In the genomic region with DNA sequence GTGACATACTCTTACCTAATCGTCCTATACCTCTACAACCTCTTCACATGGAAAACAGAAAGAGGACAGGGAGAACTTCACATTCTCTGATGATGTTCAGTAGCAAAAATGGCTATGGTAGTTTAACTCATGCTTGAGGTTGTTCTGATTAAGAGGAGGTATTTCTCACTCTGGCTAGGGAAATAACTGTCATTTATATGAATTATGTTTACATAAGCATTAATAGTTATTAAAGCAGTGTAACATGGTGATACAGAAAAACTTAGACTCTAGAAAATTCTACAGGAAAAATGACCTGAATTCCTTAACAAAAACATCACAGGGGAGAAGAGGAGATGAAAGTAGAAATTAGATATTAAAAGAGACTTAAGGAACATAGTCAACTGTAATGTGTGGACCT, we compare ENCODE assay signal across 26 cellular contexts. TPM values are rescaled to one million over a fixed set of nuclear protein-coding genes. Genes with fewer than 3 reads are reported as not detected.
DNase-seq lines count a peak whose midpoint lies in the region; ATAC-seq, FAIRE-seq and TF ChIP-seq lines count a peak whose summit lies in the region.
"Had no signal": no experiment of that assay in that cellular context is flagged by ENCODE, and none has a peak within 500 bp of the region (broad histone marks: within the 10 kb centered on the region; RNA-seq: fewer than 3 reads in every experiment).

No MANE protein-coding gene starts in this region.

- TF ChIP-seq CTCF in adrenal gland (IDR thresholded peaks at IDR 0.05), result no peak
- no peak for TF ChIP-seq CTCF in mesothelial cell of epicardium (IDR thresholded peaks at IDR 0.05; ENCODE audit: unreplicated experiment)
- no peak for TF ChIP-seq CTCF in tibial artery (IDR thresholded peaks at IDR 0.05)

- H3K36me3 ChIP-seq in BLaER1 (no peaks in the 10 kb centered on the region), adrenal gland (replicated peaks in 1 of 2) (no peaks in the 10 kb centered on the region), tibial artery (no peaks in the 10 kb centered on the region)
- no peaks in the 10 kb centered on the region for H3K36me3 ChIP-seq in CD4-positive, CD25-positive, alpha-beta regulatory T cell (ENCODE audit: control insufficient read depth, insufficient read depth, low read length)
- H3K36me3 ChIP-seq: BE2C had no signal

- H3K27ac ChIP-seq in BLaER1 (no peak overlapping the region), adrenal gland (peak overlapping the region in 3 of 5 donors; percentile 23 to 41 (median 26)), tibial artery (peak overlapping the region in 1 of 2 donors; percentile 4)
- H3K27ac ChIP-seq in CD4-positive, CD25-positive, alpha-beta regulatory T cell (ENCODE audit: insufficient read depth, low read length, poor library complexity, severe bottlenecking), result peak overlapping the region; percentile 17
- H3K27ac ChIP-seq: A549, C4-2B had no signal

- H3K4me1 ChIP-seq in BLaER1, result peaks cover 53% of the 10 kb centered on the region
- H3K4me1 ChIP-seq in CD4-positive, CD25-positive, alpha-beta regulatory T cell (ENCODE audit: control insufficient read depth, insufficient read depth, low read length, poor library complexity, severe bottlenecking), result peaks cover 6% of the 10 kb centered on the region
- peaks cover 59 to 75% of the 10 kb centered on the region in 2 donors for H3K4me1 ChIP-seq in adrenal gland (replicated peaks in 1 of 2)
- peaks cover 0 to 60% (median 32%) of the 10 kb centered on the region in 4 donors for H3K4me1 ChIP-seq in tibial artery
- H3K4me1 ChIP-seq: BE2C had no signal

- H3K4me3 ChIP-seq in BLaER1 (no peak overlapping the region), adrenal gland (no peak overlapping the region), tibial artery (no peak overlapping the region)
- no peak overlapping the region for H3K4me3 ChIP-seq in CD4-positive, CD25-positive, alpha-beta regulatory T cell (ENCODE audit: low read depth, low read length)
- H3K4me3 ChIP-seq: A549, GM12878, GM23338 had no signal

- peak overlapping the region; percentile 48 for H3K4me2 ChIP-seq in BLaER1
- H3K4me2 ChIP-seq: A549, GM23338 had no signal

- no peak overlapping the region for H3K9ac ChIP-seq in BLaER1

- 75 to 88% (median 84%) methylated on average over 1 of the region's 1 CpG for WGBS in adrenal gland, 4 donors

- no peaks in the 10 kb centered on the region for H3K9me3 Mint-ChIP-seq in CD4-positive, CD25-positive, alpha-beta regulatory T cell
- no peaks in the 10 kb centered on the region for H3K9me3 Mint-ChIP-seq in mesothelial cell of epicardium
- no peaks in the 10 kb centered on the region for H3K9me3 Mint-ChIP-seq in activated T-helper 1 cell treated with anti-CD3 and anti-CD28 coated beads, Interleukin-12 subunit alpha, Interleukin-12 subunit beta, Interleukin-2, Interleukin-4 antibody, amounts not matched to agents 30 ng/mL and 10 ng/mL and 1 ng/mL, durations not matched to agents 14 hours and 24 hours and 36 hours
- H3K9me3 Mint-ChIP-seq: CD4-positive, alpha-beta T cell; CD8-positive, alpha-beta memory T cell; GM23338; H9 had no signal

- H3K27me3 ChIP-seq in BLaER1 (no peaks in the 10 kb centered on the region), adrenal gland (no peaks in the 10 kb centered on the region), tibial artery (no peaks in the 10 kb centered on the region)
- no peaks in the 10 kb centered on the region for H3K27me3 ChIP-seq in CD4-positive, CD25-positive, alpha-beta regulatory T cell (ENCODE audit: control insufficient read depth, insufficient read depth, low read length)
- H3K27me3 ChIP-seq: BE2C had no signal

- no peak for DNase-seq in CD4-positive, CD25-positive, alpha-beta regulatory T cell
- DNase-seq in adrenal gland (no peak), mesothelial cell of epicardium (ENCODE audit: low spot score in 2 of 2, unreplicated experiment in 2 of 2) (no peak), NCI-H748 treated with DMSO at 0.1 percent for 48 hours (lab: John Stamatoyannopoulos, UW) (no peak), RCC 7860 (ENCODE audit: low spot score) (no peak), tibial artery (no peak)
- no peak for DNase-seq in activated T-helper 1 cell treated with anti-CD3 and anti-CD28 coated beads, Interleukin-12 subunit alpha, Interleukin-12 subunit beta, Interleukin-2, Interleukin-4 antibody, amounts not matched to agents 30 ng/mL and 10 ng/mL and 1 ng/mL, durations not matched to agents 14 hours and 24 hours and 36 hours (ENCODE audit: low spot score)
- DNase-seq: 8988T; ACHN; AML-193; BE2C; CD4-positive, alpha-beta T cell; CD8-positive, alpha-beta memory T cell; DMS 273 treated with DMSO at 0.1 percent for 48 hours; DMS79; EL; GDM1; H9 had no signal

- intact Hi-C loops in adrenal gland (cut with DNase I), result no loop called here
- intact Hi-C loops in activated T-helper 1 cell treated with anti-CD3 and anti-CD28 coated beads, Interleukin-12 subunit alpha, Interleukin-12 subunit beta, Interleukin-2, Interleukin-4 antibody, amounts not matched to agents 30 ng/mL and 10 ng/mL and 1 ng/mL, durations not matched to agents 14 hours and 24 hours and 36 hours (cut with micrococcal nuclease), result no loop called here
- intact Hi-C loops in tibial artery (cut with DNase I; ENCODE audit: low total_unique reads), result no loop called here

- peaks cover 3% of the 10 kb centered on the region for H3K36me3 Mint-ChIP-seq in CD4-positive, CD25-positive, alpha-beta regulatory T cell
- no peaks in the 10 kb centered on the region for H3K36me3 Mint-ChIP-seq in mesothelial cell of epicardium
- peaks cover 10% of the 10 kb centered on the region for H3K36me3 Mint-ChIP-seq in activated T-helper 1 cell treated with anti-CD3 and anti-CD28 coated beads, Interleukin-12 subunit alpha, Interleukin-12 subunit beta, Interleukin-2, Interleukin-4 antibody, amounts not matched to agents 30 ng/mL and 10 ng/mL and 1 ng/mL, durations not matched to agents 14 hours and 24 hours and 36 hours (ENCODE audit: low read depth)

- H4K20me1 ChIP-seq in BLaER1, result no peaks in the 10 kb centered on the region

- no peak for ATAC-seq in CD4-positive, CD25-positive, alpha-beta regulatory T cell (ENCODE audit: low read depth in 2 of 2)
- ATAC-seq: A549, GM12878, GM23338, HCT116 had no signal

- H3K4me3 Mint-ChIP-seq in CD4-positive, CD25-positive, alpha-beta regulatory T cell, result no peak overlapping the region
- H3K4me3 Mint-ChIP-seq in mesothelial cell of epicardium, result no peak overlapping the region
- no peak overlapping the region for H3K4me3 Mint-ChIP-seq in activated T-helper 1 cell treated with anti-CD3 and anti-CD28 coated beads, Interleukin-12 subunit alpha, Interleukin-12 subunit beta, Interleukin-2, Interleukin-4 antibody, amounts not matched to agents 30 ng/mL and 10 ng/mL and 1 ng/mL, durations not matched to agents 14 hours and 24 hours and 36 hours
- H3K4me3 Mint-ChIP-seq: CD4-positive, alpha-beta T cell; CD8-positive, alpha-beta memory T cell; GM23338; H9 had no signal

- 0 out of 2 replicates have a peak, but pooled peaks cover 10% of the 10 kb centered on the region for H3K9me3 ChIP-seq in BLaER1
- H3K9me3 ChIP-seq in CD4-positive, CD25-positive, alpha-beta regulatory T cell (ENCODE audit: control insufficient read depth in 2 of 2, low read length in 2 of 2), result no peaks in the 10 kb centered on the region
- H3K9me3 ChIP-seq in adrenal gland (replicated peaks in 1 of 3), result no peaks in the 10 kb centered on the region
- no peaks in the 10 kb centered on the region for H3K9me3 ChIP-seq in tibial artery
- H3K9me3 ChIP-seq: A549, BE2C had no signal

- H3K27ac Mint-ChIP-seq in CD4-positive, CD25-positive, alpha-beta regulatory T cell, result no peak overlapping the region
- peak overlapping the region; percentile 69 for H3K27ac Mint-ChIP-seq in mesothelial cell of epicardium
- H3K27ac Mint-ChIP-seq in activated T-helper 1 cell treated with anti-CD3 and anti-CD28 coated beads, Interleukin-12 subunit alpha, Interleukin-12 subunit beta, Interleukin-2, Interleukin-4 antibody, amounts not matched to agents 30 ng/mL and 10 ng/mL and 1 ng/mL, durations not matched to agents 14 hours and 24 hours and 36 hours, result no peak overlapping the region
- H3K27ac Mint-ChIP-seq: CD4-positive, alpha-beta T cell; GM23338; H9 had no signal

- H3K4me1 Mint-ChIP-seq in CD4-positive, CD25-positive, alpha-beta regulatory T cell, result peaks cover 44 to 86% (median 64%) of the 10 kb centered on the region in 4 donors
- peaks cover 46% of the 10 kb centered on the region for H3K4me1 Mint-ChIP-seq in mesothelial cell of epicardium
- H3K4me1 Mint-ChIP-seq in activated T-helper 1 cell treated with anti-CD3 and anti-CD28 coated beads, Interleukin-12 subunit alpha, Interleukin-12 subunit beta, Interleukin-2, Interleukin-4 antibody, amounts not matched to agents 30 ng/mL and 10 ng/mL and 1 ng/mL, durations not matched to agents 14 hours and 24 hours and 36 hours (ENCODE audit: low read depth), result peaks cover 60% of the 10 kb centered on the region

- FAIRE-seq in RCC 7860 (lab: Jason Lieb, UNC), result no peak
- FAIRE-seq: A549, D721Med, GM12878, GM18507 had no signal

- H3K27me3 Mint-ChIP-seq in CD4-positive, CD25-positive, alpha-beta regulatory T cell, result no peaks in the 10 kb centered on the region
- H3K27me3 Mint-ChIP-seq in mesothelial cell of epicardium (ENCODE audit: low read depth), result no peaks in the 10 kb centered on the region
- no peaks in the 10 kb centered on the region for H3K27me3 Mint-ChIP-seq in activated T-helper 1 cell treated with anti-CD3 and anti-CD28 coated beads, Interleukin-12 subunit alpha, Interleukin-12 subunit beta, Interleukin-2, Interleukin-4 antibody, amounts not matched to agents 30 ng/mL and 10 ng/mL and 1 ng/mL, durations not matched to agents 14 hours and 24 hours and 36 hours (ENCODE audit: insufficient read depth)
- H3K27me3 Mint-ChIP-seq: CD4-positive, alpha-beta T cell; CD8-positive, alpha-beta memory T cell had no signal

- TF ChIP-seq POLR2A in adrenal gland (IDR thresholded peaks at IDR 0.05), result no peak

RNA-seq across cellular contexts. Expression of a gene that starts 57.3 kb away (rescaled TPM):
- 44.0 TPM for total RNA-seq in CD4-positive, CD25-positive, alpha-beta regulatory T cell
- 10 to 100 TPM; 14.4 to 25.9 (median 17.9) TPM for polyA plus RNA-seq in CD4-positive, CD25-positive, alpha-beta regulatory T cell
- total RNA-seq in adrenal gland (100 to 1,000 TPM; 139 to 306 (median 247) TPM), mesothelial cell of epicardium (8.3 to 9.5 TPM (median 8.9 TPM) in 3 replicates)
- polyA plus RNA-seq in adrenal gland, result 100 to 1,000 TPM in 1 of 3 donors, 10 to 100 TPM in 2; 41.9 to 124 (median 53.3) TPM
- total RNA-seq in activated T-helper 1 cell treated with anti-CD3 and anti-CD28 coated beads, Interleukin-12 subunit alpha, Interleukin-12 subunit beta, Interleukin-2, Interleukin-4 antibody, amounts not matched to agents 30 ng/mL and 10 ng/mL and 1 ng/mL, durations not matched to agents 14 hours and 24 hours and 36 hours, result 12.2 and 13.4 TPM in 2 replicates
